In the genomic region with DNA sequence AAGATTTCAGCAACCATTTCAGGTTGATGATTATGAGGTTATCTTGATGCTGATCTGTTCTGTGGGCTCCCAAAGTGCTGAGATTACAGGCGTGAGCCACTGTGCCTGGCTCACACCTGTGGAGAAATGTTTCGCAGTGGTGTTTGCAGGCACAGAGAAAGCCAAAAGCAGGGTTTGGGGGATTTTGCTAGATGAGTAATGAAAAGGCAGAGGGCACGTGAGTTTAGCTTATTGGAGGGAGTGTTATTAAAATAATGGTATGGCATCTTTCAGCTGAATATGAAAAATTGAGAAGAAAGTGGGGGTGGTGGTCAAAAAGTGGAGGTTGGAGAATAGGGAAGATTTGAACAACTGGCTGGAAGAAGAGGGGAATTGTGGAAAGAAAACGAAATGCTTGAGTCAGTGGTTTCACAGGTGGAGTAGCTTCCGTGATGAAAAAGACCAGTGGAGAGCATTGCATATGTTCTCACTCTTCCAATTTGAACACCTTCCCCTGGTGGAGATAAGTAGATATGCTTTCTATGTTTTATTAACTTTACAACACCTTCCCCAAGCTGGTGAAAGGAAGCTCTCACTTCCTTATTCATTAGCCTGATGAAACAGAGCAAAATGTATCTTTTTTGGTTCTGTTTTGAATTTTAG, we compare ENCODE assay signal across 8 cellular contexts. TPM values are rescaled to one million over a fixed set of nuclear protein-coding genes. Genes with fewer than 3 reads are reported as not detected.
DNase-seq lines count a peak whose midpoint lies in the region; ATAC-seq and TF ChIP-seq lines count a peak whose summit lies in the region.

No MANE protein-coding gene starts in this region.

- peak overlapping the region; percentile 82 to 83 for H3K27ac Mint-ChIP-seq in T-cell

- no peaks in the 10 kb centered on the region for H3K9me3 ChIP-seq in lower lobe of right lung
- H3K9me3 ChIP-seq in colonic mucosa: no peaks in the 10 kb centered on the region

- CTCF ChIA-PET in T-cell (lab: Charles Lee): interaction anchor here in 1 of 2 donors (1.0 to 1.5 kb wide), 7 partner anchors 11 to 125 kb away, joined by 3 to 5 read pairs (median 4); no protein-coding TSS in a partner anchor

- POLR2A ChIA-PET in T-cell (lab: Charles Lee): no interaction called here

- no peaks in the 10 kb centered on the region for H3K4me1 ChIP-seq in lower lobe of right lung
- H3K4me1 ChIP-seq in colonic mucosa: no peaks in the 10 kb centered on the region

- H3K27me3 ChIP-seq in lower lobe of right lung (ENCODE audit: low read depth): no peaks in the 10 kb centered on the region
- no peaks in the 10 kb centered on the region for H3K27me3 ChIP-seq in colonic mucosa

- ATAC-seq in HG02973 (IDR thresholded peaks at IDR 0.05; ENCODE audit: unreplicated experiment): peak; percentile 37
- ATAC-seq in T-cell (replicated peaks in 1 of 4): peak in 2 of 4 experiments; percentile 21 to 22
- no peak for ATAC-seq in lower lobe of right lung

- intact Hi-C loops in lower lobe of right lung (cut with DNase I): no loop called here
- intact Hi-C loops in colonic mucosa (cut with DNase I): no loop called here

- H3K36me3 Mint-ChIP-seq in T-cell: no peaks in the 10 kb centered on the region

- peaks cover 33 to 35% (median 33%) of the 10 kb centered on the region in 3 donors for H3K4me1 Mint-ChIP-seq in T-cell

- DNase-seq in activated T-cell treated with anti-CD3 and anti-CD28 coated beads for 48 hours (ENCODE audit: low read depth) (peak; percentile 37), T-cell (peak in 14 of 34 experiments; percentile 1 to 40 (median 12)), retinal pigment epithelial cell (ENCODE audit: low read depth) (no peak), lower lobe of right lung (no peak), colonic mucosa (no peak), 8988T (no peak)
- DNase-seq in activated T-cell treated with anti-CD3 and anti-CD28 coated beads, Interleukin-2, amount 50 U/mL, for 1 hour: no peak

- no peaks in the 10 kb centered on the region for H3K9me3 Mint-ChIP-seq in T-cell

- H3K9ac ChIP-seq in colonic mucosa (ENCODE audit: low read depth in 2 of 2, low read length in 2 of 2): no peak overlapping the region

- H3K27ac ChIP-seq in lower lobe of right lung: no peak overlapping the region
- H3K27ac ChIP-seq in colonic mucosa: no peak overlapping the region

- H3K4me3 ChIP-seq in retinal pigment epithelial cell (ENCODE audit: low read length) (no peak overlapping the region), lower lobe of right lung (no peak overlapping the region), colonic mucosa (no peak overlapping the region)

- H3K4me3 Mint-ChIP-seq in T-cell: peak overlapping the region; percentile 76 to 79 (median 79)

- H3K36me3 ChIP-seq in lower lobe of right lung (no peaks in the 10 kb centered on the region), colonic mucosa (no peaks in the 10 kb centered on the region)

- H3K27me3 Mint-ChIP-seq in T-cell: peaks cover 0 to 8% of the 10 kb centered on the region in 2 donors

- TF ChIP-seq CTCF in retinal pigment epithelial cell (conservative IDR thresholded peaks at IDR 0.05; ENCODE audit: low read depth, low read length) (peak; percentile 6), lower lobe of right lung (IDR thresholded peaks at IDR 0.05) (no peak), colonic mucosa (IDR thresholded peaks at IDR 0.05) (no peak)

RNA-seq across cellular contexts. Expression of a gene that starts 1.1 kb away (rescaled TPM):
- total RNA-seq in T-cell: 1 to 10 TPM; 3.3 to 8.0 (median 6.4) TPM
- total RNA-seq in lower lobe of right lung: 7.4 TPM
- total RNA-seq in colonic mucosa: 1 to 10 TPM; 1.8 to 2.0 TPM

RNA-seq across cellular contexts. Expression of a gene that starts 27.2 kb away (rescaled TPM):
- total RNA-seq in T-cell: 1 to 10 TPM; 3.2 to 5.5 (median 4.6) TPM
- 5.6 TPM for total RNA-seq in lower lobe of right lung
- 1 to 10 TPM; 3.6 to 4.0 TPM for total RNA-seq in colonic mucosa
